In the genomic region with DNA sequence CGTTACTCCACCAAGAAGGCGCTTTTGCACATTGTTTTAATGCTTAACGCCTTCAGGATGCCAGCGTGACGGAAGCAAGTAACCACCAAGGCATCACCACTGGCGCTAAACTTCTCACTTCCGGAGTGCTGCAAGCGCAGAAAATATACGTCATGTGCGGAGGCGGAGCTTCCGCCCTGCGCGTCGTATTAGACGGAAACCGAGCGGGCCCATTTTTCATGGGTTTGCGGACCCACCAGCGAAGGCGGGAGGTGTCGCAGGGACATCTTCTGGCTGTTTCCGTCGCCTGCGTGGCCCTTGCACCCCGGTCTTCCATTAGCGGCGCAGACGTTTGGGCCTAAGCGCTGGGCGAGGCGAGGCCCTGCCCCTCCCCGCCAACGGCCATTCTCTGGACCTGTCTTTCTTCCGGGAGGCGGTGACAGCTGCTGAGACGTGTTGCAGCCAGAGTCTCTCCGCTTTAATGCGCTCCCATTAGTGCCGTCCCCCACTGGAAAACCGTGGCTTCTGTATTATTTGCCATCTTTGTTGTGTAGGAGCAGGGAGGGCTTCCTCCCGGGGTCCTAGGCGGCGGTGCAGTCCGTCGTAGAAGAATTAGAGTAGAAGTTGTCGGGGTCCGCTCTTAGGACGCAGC, we compare ENCODE assay signal across 1 cellular context.
TF ChIP-seq lines count a peak whose summit lies in the region.

A gene (plus strand): TSS at position 403 of the 631 bp plus-strand sequence. CDS start 235 bp downstream, outside the sequence.

TF ChIP-seq in HepG2, 621 proteins besides CTCF, POLR2A, EP300 and RAD21 (continued from another document and continues in another):
- TF ChIP-seq, protein P1, sequence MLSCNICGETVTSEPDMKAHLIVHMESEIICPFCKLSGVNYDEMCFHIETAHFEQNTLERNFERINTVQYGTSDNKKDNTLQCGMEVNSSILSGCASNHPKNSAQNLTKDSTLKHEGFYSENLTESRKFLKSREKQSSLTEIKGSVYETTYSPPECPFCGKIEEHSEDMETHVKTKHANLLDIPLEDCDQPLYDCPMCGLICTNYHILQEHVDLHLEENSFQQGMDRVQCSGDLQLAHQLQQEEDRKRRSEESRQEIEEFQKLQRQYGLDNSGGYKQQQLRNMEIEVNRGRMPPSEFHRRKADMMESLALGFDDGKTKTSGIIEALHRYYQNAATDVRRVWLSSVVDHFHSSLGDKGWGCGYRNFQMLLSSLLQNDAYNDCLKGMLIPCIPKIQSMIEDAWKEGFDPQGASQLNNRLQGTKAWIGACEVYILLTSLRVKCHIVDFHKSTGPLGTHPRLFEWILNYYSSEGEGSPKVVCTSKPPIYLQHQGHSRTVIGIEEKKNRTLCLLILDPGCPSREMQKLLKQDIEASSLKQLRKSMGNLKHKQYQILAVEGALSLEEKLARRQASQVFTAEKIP (CRISPR knock-in tag; IDR thresholded peaks at IDR 0.05; ENCODE audit: borderline replicate concordance): no peak
- TF ChIP-seq ZNF496 (CRISPR knock-in tag; IDR thresholded peaks at IDR 0.05; ENCODE audit: insufficient replicate concordance) (no peak), ZNF775 (CRISPR knock-in tag; IDR thresholded peaks at IDR 0.05; ENCODE audit: borderline replicate concordance) (0 out of 2 replicates have a peak, but pooled peaks have one; percentile 30), GFI1 (CRISPR knock-in tag; IDR thresholded peaks at IDR 0.05; ENCODE audit: borderline replicate concordance) (no peak), PHF8 (CRISPR knock-in tag; IDR thresholded peaks at IDR 0.05) (peak; percentile 85), ZNF354B (CRISPR knock-in tag; IDR thresholded peaks at IDR 0.05) (0 out of 2 replicates have a peak, but pooled peaks have one; percentile 46), POLR2AphosphoS2 (IDR thresholded peaks at IDR 0.05; ENCODE audit: low read depth, low read length) (no peak; the same call in 1 of the 2 replicates), FOXO1 (CRISPR knock-in tag; IDR thresholded peaks at IDR 0.05) (peak; percentile 61), CC2D1A (CRISPR knock-in tag; IDR thresholded peaks at IDR 0.05) (no peak), FLYWCH1 (CRISPR knock-in tag; IDR thresholded peaks at IDR 0.05) (no peak), KDM5B (CRISPR knock-in tag; IDR thresholded peaks at IDR 0.05; ENCODE audit: borderline replicate concordance) (peak; percentile 93; the same call in 1 of the 2 replicates), CBX1 (IDR thresholded peaks at IDR 0.05; ENCODE audit: low read depth) (peak; percentile 90), DNMT3B (CRISPR knock-in tag; conservative IDR thresholded peaks at IDR 0.05) (peak; percentile 90), NFE2L2 (IDR thresholded peaks at IDR 0.05; ENCODE audit: low read length) (no peak), ZNF674 (CRISPR knock-in tag; IDR thresholded peaks at IDR 0.05; ENCODE audit: low read depth) (no peak; the same call in 1 of the 2 replicates), ZFP36L2 (CRISPR knock-in tag; IDR thresholded peaks at IDR 0.05) (no peak), SATB2 (CRISPR knock-in tag; IDR thresholded peaks at IDR 0.05) (peak; percentile 55; the same call in 1 of the 2 replicates), RORA (CRISPR knock-in tag; IDR thresholded peaks at IDR 0.05) (no peak), TBX2 (CRISPR knock-in tag; IDR thresholded peaks at IDR 0.05; ENCODE audit: borderline replicate concordance) (peak; percentile 93), ZNF792 (CRISPR knock-in tag; IDR thresholded peaks at IDR 0.05) (peak; percentile 88), U2AF1 (optimal IDR thresholded peaks at IDR 0.05; ENCODE audit: low read depth, low read length) (no peak), NFYC (CRISPR knock-in tag; IDR thresholded peaks at IDR 0.05) (peak; percentile 67), ZNF234 (CRISPR knock-in tag; conservative IDR thresholded peaks at IDR 0.05) (peak; percentile 34; the same call in 1 of the 2 replicates), MAF1 (CRISPR knock-in tag; IDR thresholded peaks at IDR 0.05; ENCODE audit: borderline replicate concordance) (peak; percentile 78; the same call in 1 of the 2 replicates), HMGA1 (CRISPR knock-in tag; conservative IDR thresholded peaks at IDR 0.05) (no peak), ZNF788 (CRISPR knock-in tag; IDR thresholded peaks at IDR 0.05; ENCODE audit: borderline replicate concordance) (peak; percentile 95), NAIF1 (CRISPR knock-in tag; IDR thresholded peaks at IDR 0.05; ENCODE audit: borderline replicate concordance) (peak; percentile 91), ZNF768 (CRISPR knock-in tag; IDR thresholded peaks at IDR 0.05) (peak; percentile 41; the same call in 1 of the 2 replicates), ZNF841 (CRISPR knock-in tag; IDR thresholded peaks at IDR 0.05; ENCODE audit: borderline replicate concordance) (no peak)
- TF ChIP-seq, protein P2, sequence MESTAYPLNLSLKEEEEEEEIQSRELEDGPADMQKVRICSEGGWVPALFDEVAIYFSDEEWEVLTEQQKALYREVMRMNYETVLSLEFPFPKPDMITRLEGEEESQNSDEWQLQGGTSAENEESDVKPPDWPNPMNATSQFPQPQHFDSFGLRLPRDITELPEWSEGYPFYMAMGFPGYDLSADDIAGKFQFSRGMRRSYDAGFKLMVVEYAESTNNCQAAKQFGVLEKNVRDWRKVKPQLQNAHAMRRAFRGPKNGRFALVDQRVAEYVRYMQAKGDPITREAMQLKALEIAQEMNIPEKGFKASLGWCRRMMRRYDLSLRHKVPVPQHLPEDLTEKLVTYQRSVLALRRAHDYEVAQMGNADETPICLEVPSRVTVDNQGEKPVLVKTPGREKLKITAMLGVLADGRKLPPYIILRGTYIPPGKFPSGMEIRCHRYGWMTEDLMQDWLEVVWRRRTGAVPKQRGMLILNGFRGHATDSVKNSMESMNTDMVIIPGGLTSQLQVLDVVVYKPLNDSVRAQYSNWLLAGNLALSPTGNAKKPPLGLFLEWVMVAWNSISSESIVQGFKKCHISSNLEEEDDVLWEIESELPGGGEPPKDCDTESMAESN (CRISPR knock-in tag; conservative IDR thresholded peaks at IDR 0.05): peak; percentile 95
- TF ChIP-seq, protein P3, sequence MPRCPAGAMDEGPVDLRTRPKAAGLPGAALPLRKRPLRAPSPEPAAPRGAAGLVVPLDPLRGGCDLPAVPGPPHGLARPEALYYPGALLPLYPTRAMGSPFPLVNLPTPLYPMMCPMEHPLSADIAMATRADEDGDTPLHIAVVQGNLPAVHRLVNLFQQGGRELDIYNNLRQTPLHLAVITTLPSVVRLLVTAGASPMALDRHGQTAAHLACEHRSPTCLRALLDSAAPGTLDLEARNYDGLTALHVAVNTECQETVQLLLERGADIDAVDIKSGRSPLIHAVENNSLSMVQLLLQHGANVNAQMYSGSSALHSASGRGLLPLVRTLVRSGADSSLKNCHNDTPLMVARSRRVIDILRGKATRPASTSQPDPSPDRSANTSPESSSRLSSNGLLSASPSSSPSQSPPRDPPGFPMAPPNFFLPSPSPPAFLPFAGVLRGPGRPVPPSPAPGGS (CRISPR knock-in tag; IDR thresholded peaks at IDR 0.05): 0 out of 2 replicates have a peak, but pooled peaks have one; percentile 82
- TF ChIP-seq, protein P4, sequence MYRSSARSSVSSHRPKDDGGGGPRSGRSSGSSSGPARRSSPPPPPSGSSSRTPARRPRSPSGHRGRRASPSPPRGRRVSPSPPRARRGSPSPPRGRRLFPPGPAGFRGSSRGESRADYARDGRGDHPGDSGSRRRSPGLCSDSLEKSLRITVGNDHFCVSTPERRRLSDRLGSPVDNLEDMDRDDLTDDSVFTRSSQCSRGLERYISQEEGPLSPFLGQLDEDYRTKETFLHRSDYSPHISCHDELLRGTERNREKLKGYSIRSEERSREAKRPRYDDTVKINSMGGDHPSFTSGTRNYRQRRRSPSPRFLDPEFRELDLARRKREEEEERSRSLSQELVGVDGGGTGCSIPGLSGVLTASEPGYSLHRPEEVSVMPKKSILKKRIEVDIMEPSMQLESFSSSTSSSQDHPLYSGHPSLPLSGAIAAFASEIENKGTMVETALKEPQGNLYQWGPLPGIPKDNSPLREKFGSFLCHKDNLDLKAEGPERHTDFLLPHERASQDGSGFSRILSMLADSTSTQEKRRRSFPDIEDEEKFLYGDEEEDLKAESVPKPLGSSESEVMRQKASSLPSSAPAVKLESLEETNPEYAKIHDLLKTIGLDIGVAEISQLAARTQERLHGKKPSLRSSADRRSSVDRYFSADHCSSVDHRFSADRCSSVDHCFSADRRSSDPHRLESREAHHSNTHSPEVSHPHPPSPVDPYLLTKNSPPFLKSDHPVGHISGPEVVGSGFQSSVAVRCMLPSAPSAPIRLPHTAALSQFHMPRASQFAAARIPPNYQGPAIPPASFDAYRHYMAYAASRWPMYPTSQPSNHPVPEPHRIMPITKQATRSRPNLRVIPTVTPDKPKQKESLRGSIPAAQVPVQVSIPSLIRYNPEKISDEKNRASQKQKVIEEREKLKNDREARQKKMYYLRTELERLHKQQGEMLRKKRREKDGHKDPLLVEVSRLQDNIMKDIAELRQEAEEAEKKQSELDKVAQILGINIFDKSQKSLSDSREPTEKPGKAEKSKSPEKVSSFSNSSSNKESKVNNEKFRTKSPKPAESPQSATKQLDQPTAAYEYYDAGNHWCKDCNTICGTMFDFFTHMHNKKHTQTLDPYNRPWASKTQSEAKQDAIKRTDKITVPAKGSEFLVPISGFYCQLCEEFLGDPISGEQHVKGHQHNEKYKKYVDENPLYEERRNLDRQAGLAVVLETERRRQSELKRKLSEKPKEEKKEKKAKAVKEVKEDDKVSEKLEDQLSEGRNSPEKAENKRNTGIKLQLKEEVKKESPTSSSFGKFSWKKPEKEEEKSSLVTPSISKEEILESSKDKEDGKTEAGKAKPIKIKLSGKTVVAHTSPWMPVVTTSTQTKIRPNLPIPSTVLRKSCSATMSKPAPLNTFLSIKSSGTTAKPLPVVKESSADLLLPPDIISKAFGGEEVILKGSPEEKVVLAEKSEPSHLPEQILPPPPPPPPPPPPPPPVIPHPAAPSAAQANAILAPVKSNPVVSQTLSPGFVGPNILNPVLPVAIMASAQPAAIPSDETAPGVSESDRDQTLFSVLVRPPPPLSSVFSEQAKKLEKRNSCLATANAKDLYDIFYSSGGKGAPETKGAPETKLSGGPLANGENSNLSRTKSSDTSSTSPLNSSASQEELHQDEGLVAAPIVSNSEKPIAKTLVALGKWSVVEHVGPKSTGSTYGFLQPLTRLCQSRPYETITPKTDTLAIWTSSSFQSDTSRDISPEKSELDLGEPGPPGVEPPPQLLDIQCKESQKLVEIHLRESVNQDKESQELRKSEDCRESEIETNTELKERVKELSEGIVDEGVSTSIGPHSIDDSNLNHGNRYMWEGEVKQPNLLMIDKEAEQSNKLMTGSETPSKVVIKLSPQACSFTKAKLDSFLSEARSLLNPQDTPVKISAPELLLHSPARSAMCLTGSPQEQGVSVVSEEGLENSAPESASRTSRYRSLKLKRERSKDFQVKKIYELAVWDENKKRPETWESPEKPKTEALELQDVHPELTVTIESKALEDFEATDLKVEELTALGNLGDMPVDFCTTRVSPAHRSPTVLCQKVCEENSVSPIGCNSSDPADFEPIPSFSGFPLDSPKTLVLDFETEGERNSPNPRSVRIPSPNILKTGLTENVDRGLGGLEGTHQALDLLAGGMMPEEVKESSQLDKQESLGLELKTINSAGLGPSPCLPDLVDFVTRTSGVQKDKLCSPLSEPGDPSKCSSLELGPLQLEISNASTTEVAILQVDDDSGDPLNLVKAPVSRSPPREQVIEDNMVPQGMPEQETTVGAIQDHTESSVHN (CRISPR knock-in tag; IDR thresholded peaks at IDR 0.05): no peak
- TF ChIP-seq, protein P5, sequence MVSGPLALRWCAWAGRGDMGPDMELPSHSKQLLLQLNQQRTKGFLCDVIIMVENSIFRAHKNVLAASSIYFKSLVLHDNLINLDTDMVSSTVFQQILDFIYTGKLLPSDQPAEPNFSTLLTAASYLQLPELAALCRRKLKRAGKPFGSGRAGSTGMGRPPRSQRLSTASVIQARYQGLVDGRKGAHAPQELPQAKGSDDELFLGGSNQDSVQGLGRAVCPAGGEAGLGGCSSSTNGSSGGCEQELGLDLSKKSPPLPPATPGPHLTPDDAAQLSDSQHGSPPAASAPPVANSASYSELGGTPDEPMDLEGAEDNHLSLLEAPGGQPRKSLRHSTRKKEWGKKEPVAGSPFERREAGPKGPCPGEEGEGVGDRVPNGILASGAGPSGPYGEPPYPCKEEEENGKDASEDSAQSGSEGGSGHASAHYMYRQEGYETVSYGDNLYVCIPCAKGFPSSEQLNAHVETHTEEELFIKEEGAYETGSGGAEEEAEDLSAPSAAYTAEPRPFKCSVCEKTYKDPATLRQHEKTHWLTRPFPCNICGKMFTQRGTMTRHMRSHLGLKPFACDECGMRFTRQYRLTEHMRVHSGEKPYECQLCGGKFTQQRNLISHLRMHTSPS (CRISPR knock-in tag; IDR thresholded peaks at IDR 0.05; ENCODE audit: low read depth): no peak
- TF ChIP-seq, protein P6, sequence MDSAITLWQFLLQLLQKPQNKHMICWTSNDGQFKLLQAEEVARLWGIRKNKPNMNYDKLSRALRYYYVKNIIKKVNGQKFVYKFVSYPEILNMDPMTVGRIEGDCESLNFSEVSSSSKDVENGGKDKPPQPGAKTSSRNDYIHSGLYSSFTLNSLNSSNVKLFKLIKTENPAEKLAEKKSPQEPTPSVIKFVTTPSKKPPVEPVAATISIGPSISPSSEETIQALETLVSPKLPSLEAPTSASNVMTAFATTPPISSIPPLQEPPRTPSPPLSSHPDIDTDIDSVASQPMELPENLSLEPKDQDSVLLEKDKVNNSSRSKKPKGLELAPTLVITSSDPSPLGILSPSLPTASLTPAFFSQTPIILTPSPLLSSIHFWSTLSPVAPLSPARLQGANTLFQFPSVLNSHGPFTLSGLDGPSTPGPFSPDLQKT (CRISPR knock-in tag; IDR thresholded peaks at IDR 0.05; ENCODE audit: borderline replicate concordance): 0 out of 2 replicates have a peak, but pooled peaks have one; percentile 44
- TF ChIP-seq, protein P7, sequence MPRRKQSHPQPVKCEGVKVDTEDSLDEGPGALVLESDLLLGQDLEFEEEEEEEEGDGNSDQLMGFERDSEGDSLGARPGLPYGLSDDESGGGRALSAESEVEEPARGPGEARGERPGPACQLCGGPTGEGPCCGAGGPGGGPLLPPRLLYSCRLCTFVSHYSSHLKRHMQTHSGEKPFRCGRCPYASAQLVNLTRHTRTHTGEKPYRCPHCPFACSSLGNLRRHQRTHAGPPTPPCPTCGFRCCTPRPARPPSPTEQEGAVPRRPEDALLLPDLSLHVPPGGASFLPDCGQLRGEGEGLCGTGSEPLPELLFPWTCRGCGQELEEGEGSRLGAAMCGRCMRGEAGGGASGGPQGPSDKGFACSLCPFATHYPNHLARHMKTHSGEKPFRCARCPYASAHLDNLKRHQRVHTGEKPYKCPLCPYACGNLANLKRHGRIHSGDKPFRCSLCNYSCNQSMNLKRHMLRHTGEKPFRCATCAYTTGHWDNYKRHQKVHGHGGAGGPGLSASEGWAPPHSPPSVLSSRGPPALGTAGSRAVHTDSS (CRISPR knock-in tag; conservative IDR thresholded peaks at IDR 0.05): no peak
- TF ChIP-seq, protein P8, sequence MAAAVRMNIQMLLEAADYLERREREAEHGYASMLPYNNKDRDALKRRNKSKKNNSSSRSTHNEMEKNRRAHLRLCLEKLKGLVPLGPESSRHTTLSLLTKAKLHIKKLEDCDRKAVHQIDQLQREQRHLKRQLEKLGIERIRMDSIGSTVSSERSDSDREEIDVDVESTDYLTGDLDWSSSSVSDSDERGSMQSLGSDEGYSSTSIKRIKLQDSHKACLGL (CRISPR knock-in tag; IDR thresholded peaks at IDR 0.05): peak; percentile 73; the same call in 1 of the 2 replicates
- TF ChIP-seq, protein P9, sequence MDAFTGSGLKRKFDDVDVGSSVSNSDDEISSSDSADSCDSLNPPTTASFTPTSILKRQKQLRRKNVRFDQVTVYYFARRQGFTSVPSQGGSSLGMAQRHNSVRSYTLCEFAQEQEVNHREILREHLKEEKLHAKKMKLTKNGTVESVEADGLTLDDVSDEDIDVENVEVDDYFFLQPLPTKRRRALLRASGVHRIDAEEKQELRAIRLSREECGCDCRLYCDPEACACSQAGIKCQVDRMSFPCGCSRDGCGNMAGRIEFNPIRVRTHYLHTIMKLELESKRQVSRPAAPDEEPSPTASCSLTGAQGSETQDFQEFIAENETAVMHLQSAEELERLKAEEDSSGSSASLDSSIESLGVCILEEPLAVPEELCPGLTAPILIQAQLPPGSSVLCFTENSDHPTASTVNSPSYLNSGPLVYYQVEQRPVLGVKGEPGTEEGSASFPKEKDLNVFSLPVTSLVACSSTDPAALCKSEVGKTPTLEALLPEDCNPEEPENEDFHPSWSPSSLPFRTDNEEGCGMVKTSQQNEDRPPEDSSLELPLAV (CRISPR knock-in tag; conservative IDR thresholded peaks at IDR 0.05; ENCODE audit: low read depth): no peak
